In the genomic region with DNA sequence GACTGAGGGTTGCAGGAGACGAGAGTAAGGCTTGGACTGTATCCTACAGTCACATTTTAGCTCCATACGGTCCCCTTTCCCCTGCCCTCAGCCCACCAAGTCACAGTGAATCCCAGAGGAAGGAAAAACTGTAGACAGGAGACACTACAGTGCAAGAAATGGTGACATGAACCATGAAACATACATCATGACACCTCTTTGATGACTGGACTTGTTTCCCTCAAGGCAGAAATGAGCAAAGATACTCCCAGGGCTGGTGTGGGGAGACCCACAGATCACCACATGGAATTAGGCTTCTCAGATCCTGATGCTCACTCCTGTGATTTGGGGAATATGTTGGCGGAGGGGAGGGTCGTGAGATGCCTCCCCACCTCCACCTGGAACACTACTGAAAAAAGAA, we compare ENCODE assay signal across 25 cellular contexts. TPM values are rescaled to one million over a fixed set of nuclear protein-coding genes. Genes with fewer than 3 reads are reported as not detected.
"Had no signal": no experiment of that assay in that cellular context is flagged by ENCODE, and none has a peak within 500 bp of the region (broad histone marks: within the 10 kb centered on the region; RNA-seq: fewer than 3 reads in every experiment).

No MANE protein-coding gene starts in this region.

- H3K4me3 ChIP-seq: coronary artery, gastrocnemius medialis, heart right ventricle, mucosa of descending colon, spleen had no signal

- H3K36me3 ChIP-seq: gastrocnemius medialis, heart right ventricle, spleen had no signal

- H3K4me3 Mint-ChIP-seq: stimulated activated naive B cell treated with anti-CD40 and anti-IgM and Interleukin-4, amounts not matched to agents 10 μg/mL and 1 μg/mL and 100 μg/mL, for 72 hours; type B pancreatic cell had no signal

- H3K9me3 Mint-ChIP-seq: naive thymus-derived CD8-positive, alpha-beta T cell; stimulated activated naive B cell treated with anti-CD40 and anti-IgM and Interleukin-4, amounts not matched to agents 10 μg/mL and 1 μg/mL and 100 μg/mL, for 72 hours; type B pancreatic cell had no signal

- H3K4me1 ChIP-seq: gastrocnemius medialis, heart right ventricle, spleen had no signal

- H3K27me3 ChIP-seq: gastrocnemius medialis had no signal

- H3K27ac ChIP-seq: coronary artery, gastrocnemius medialis, heart right ventricle had no signal

- H3K36me3 Mint-ChIP-seq: naive thymus-derived CD8-positive, alpha-beta T cell; stimulated activated naive B cell treated with anti-CD40 and anti-IgM and Interleukin-4, amounts not matched to agents 10 μg/mL and 1 μg/mL and 100 μg/mL, for 72 hours; type B pancreatic cell had no signal

- DNase-seq: effector CD4-positive, alpha-beta T cell; gastrocnemius medialis; heart right ventricle; hypothalamus; kidney glomerular epithelial cell; mammary epithelial cell; mucosa of descending colon; naive thymus-derived CD8-positive, alpha-beta T cell; posterior cingulate gyrus; spleen; stimulated activated CD4-positive, alpha-beta T cell treated with anti-CD3 and anti-CD28 coated beads, Interleukin-15, amount 100 ng/mL, for 24 hours; stimulated activated CD4-positive, alpha-beta T cell treated with anti-CD3 and anti-CD28 coated beads, Interleukin-1b, Interleukin-23, amount 100 ng/mL, for 48 hours; stimulated activated CD4-positive, alpha-beta T cell treated with anti-CD3 and anti-CD28 coated beads, Interleukin-4, amount 100 ng/mL, for 24 hours; stimulated activated naive B cell treated with anti-CD40 and anti-IgM and Interleukin-4, amounts not matched to agents 10 μg/mL and 1 μg/mL and 100 μg/mL, for 72 hours had no signal

- H3K9me3 ChIP-seq: gastrocnemius medialis, heart right ventricle, mucosa of descending colon, spleen had no signal

- ATAC-seq: esophagus mucosa; gastrocnemius medialis; heart right ventricle; left lobe of liver; mucosa of descending colon; sciatic nerve; stimulated activated naive B cell treated with anti-CD40 and anti-IgM and Interleukin-4, amounts not matched to agents 10 μg/mL and 1 μg/mL and 100 μg/mL, for 72 hours had no signal

- H3K27ac Mint-ChIP-seq: stimulated activated naive B cell treated with anti-CD40 and anti-IgM and Interleukin-4, amounts not matched to agents 10 μg/mL and 1 μg/mL and 100 μg/mL, for 72 hours; type B pancreatic cell had no signal

RNA-seq across cellular contexts. Expression of gene SPP2, which starts 48.2 kb away (rescaled TPM):
- total RNA-seq: dermis microvascular lymphatic vessel endothelial cell; esophagus mucosa; fibroblast of villous mesenchyme; heart right ventricle; lower leg skin; mammary epithelial cell; mucosa of descending colon; naive thymus-derived CD8-positive, alpha-beta T cell; osteocyte; pulmonary artery endothelial cell; sciatic nerve; skeletal muscle tissue; spleen had no signal
